Comparison of ENCODE assay signal across 8 cellular contexts in the genomic region with DNA sequence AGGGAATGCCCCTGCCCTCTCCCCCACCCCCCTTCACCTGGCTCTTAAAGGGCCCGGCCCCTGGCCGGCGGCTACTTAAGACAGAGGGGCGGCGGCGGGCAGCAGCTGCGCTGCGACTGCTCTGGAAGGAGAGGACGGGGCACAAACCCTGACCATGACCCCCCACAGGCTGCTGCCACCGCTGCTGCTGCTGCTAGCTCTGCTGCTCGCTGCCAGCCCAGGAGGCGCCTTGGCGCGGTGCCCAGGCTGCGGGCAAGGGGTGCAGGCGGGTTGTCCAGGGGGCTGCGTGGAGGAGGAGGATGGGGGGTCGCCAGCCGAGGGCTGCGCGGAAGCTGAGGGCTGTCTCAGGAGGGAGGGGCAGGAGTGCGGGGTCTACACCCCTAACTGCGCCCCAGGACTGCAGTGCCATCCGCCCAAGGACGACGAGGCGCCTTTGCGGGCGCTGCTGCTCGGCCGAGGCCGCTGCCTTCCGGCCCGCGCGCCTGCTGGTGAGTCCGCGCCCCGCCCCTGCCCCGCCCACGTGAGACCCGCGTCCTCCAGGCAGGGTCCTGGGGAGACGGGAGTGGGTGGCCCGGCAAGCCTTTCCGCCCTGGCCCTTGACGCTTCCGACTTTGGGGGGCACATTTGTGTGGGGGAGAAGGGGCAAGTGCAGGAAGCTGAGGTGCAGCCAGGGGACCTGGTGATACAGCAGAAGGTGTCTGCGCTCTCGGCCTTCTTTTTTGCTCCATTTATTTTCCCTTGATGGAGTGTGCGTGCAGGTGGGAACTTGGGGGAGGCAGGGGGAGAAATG. TPM values are rescaled to one million over a fixed set of nuclear protein-coding genes. Genes with fewer than 3 reads are reported as not detected.
DNase-seq lines count a peak whose midpoint lies in the region; ATAC-seq and TF ChIP-seq lines count a peak whose summit lies in the region.

A gene with protein sequence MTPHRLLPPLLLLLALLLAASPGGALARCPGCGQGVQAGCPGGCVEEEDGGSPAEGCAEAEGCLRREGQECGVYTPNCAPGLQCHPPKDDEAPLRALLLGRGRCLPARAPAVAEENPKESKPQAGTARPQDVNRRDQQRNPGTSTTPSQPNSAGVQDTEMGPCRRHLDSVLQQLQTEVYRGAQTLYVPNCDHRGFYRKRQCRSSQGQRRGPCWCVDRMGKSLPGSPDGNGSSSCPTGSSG (plus strand): TSS at position 104 of the 790 bp plus-strand sequence. CDS start 51 bp downstream, at position 155.

- H3K36me3 Mint-ChIP-seq in CD4-positive, CD25-positive, alpha-beta regulatory T cell = no peaks in the 10 kb centered on the region
- H3K36me3 Mint-ChIP-seq in neural progenitor cell = no peaks in the 10 kb centered on the region

- ATAC-seq in CD4-positive, CD25-positive, alpha-beta regulatory T cell (ENCODE audit: low read depth in 2 of 2) = peak; percentile 56 to 62
- no peak for ATAC-seq in GM18861 (IDR thresholded peaks at IDR 0.05; ENCODE audit: unreplicated experiment)

- peaks cover 0 to 4% (median 0%) of the 10 kb centered on the region in 7 donors for H3K9me3 Mint-ChIP-seq in CD4-positive, CD25-positive, alpha-beta regulatory T cell
- no peaks in the 10 kb centered on the region for H3K9me3 Mint-ChIP-seq in neural progenitor cell

- no peaks in the 10 kb centered on the region for H3K79me2 ChIP-seq in OCI-LY7 (ENCODE audit: insufficient read depth, low read depth, low read length)
- H3K79me2 ChIP-seq in neural progenitor cell (ENCODE audit: low read depth) = no peaks in the 10 kb centered on the region

- no peaks in the 10 kb centered on the region for H3K9me3 ChIP-seq in CD4-positive, CD25-positive, alpha-beta regulatory T cell (ENCODE audit: control insufficient read depth in 2 of 2, low read length in 2 of 2)
- no peaks in the 10 kb centered on the region for H3K9me3 ChIP-seq in HAP-1
- H3K9me3 ChIP-seq in OCI-LY7 (ENCODE audit: low read length) = no peaks in the 10 kb centered on the region
- no peaks in the 10 kb centered on the region for H3K9me3 ChIP-seq in neural progenitor cell (ENCODE audit: low read depth)
- no peaks in the 10 kb centered on the region for H3K9me3 ChIP-seq in thyroid gland

- H3K9ac ChIP-seq in neural progenitor cell = no peak within 1 kb of the TSS

- no peaks in the 10 kb centered on the region for H3K9me2 ChIP-seq in OCI-LY7 (ENCODE audit: insufficient read depth, low read length)

- peaks cover 13% of the 10 kb centered on the region for H3F3A ChIP-seq in neural progenitor cell (ENCODE audit: low read depth)

- no peak within 1 kb of the TSS for H3K27ac ChIP-seq in CD4-positive, CD25-positive, alpha-beta regulatory T cell (ENCODE audit: insufficient read depth, low read length, poor library complexity, severe bottlenecking)
- H3K27ac ChIP-seq in OCI-LY7 (ENCODE audit: low read depth, low read length, poor library complexity, severe bottlenecking) (no peak within 1 kb of the TSS), neural progenitor cell (no peak within 1 kb of the TSS), thyroid gland (peak within 1 kb of the TSS; percentile 59 to 76 (median 72))

- peak within 1 kb of the TSS; percentile 62; the same call in 1 of the 2 replicates for H2AFZ ChIP-seq in OCI-LY7 (ENCODE audit: low read length)
- peak within 1 kb of the TSS; percentile 70 for H2AFZ ChIP-seq in neural progenitor cell (replicated peaks)

- H3K27me3 ChIP-seq in CD4-positive, CD25-positive, alpha-beta regulatory T cell (ENCODE audit: control insufficient read depth, insufficient read depth, low read length) = peaks cover 4% of the 10 kb centered on the region
- H3K27me3 ChIP-seq in HAP-1 (ENCODE audit: low read depth) (no peaks in the 10 kb centered on the region), neural progenitor cell (peaks cover 43% of the 10 kb centered on the region), thyroid gland (no peaks in the 10 kb centered on the region)

- H3K27me3 Mint-ChIP-seq in CD4-positive, CD25-positive, alpha-beta regulatory T cell = peaks cover 25% of the 10 kb centered on the region
- H3K27me3 Mint-ChIP-seq in neural progenitor cell (ENCODE audit: insufficient read depth, low read depth) = peaks cover 47% of the 10 kb centered on the region

- no peak for TF ChIP-seq POLR2A in thyroid gland (IDR thresholded peaks at IDR 0.05)

- no peak within 1 kb of the TSS for H3K4me3 ChIP-seq in CD4-positive, CD25-positive, alpha-beta regulatory T cell (ENCODE audit: low read depth, low read length)
- H3K4me3 ChIP-seq in HAP-1 (peak within 1 kb of the TSS; percentile 45), OCI-LY7 (ENCODE audit: low read depth, low read length, poor library complexity, severe bottlenecking) (peak within 1 kb of the TSS; percentile 57), fibroblast of villous mesenchyme (ENCODE audit: low read depth, low read length) (peak within 1 kb of the TSS; percentile 71), neural progenitor cell (peak within 1 kb of the TSS; percentile 72), thyroid gland (replicated peaks in 1 of 3) (peak within 1 kb of the TSS in 2 of 3 donors; percentile 17 to 40)

- H4K20me1 ChIP-seq in OCI-LY7 (ENCODE audit: insufficient read depth, low read length) (no peaks in the 10 kb centered on the region), neural progenitor cell (ENCODE audit: low read depth) (no peaks in the 10 kb centered on the region)

- WGBS in thyroid gland, 2 donors = 5 to 11% methylated on average over 19 of the region's 51 CpGs

- H3K27ac Mint-ChIP-seq in CD4-positive, CD25-positive, alpha-beta regulatory T cell = peak within 1 kb of the TSS in 2 of 3 donors; percentile 56 to 85
- H3K27ac Mint-ChIP-seq in neural progenitor cell = no peak within 1 kb of the TSS

- H3K4me3 Mint-ChIP-seq in CD4-positive, CD25-positive, alpha-beta regulatory T cell = peak within 1 kb of the TSS; percentile 54 to 89 (median 85)
- H3K4me3 Mint-ChIP-seq in neural progenitor cell = peak within 1 kb of the TSS; percentile 82

- no peaks in the 10 kb centered on the region for H3K36me3 ChIP-seq in CD4-positive, CD25-positive, alpha-beta regulatory T cell (ENCODE audit: control insufficient read depth, insufficient read depth, low read length)
- H3K36me3 ChIP-seq in HAP-1 (replicated peaks) = no peaks in the 10 kb centered on the region
- no peaks in the 10 kb centered on the region for H3K36me3 ChIP-seq in OCI-LY7 (ENCODE audit: insufficient read depth, low read length)
- H3K36me3 ChIP-seq in neural progenitor cell = no peaks in the 10 kb centered on the region
- H3K36me3 ChIP-seq in thyroid gland = no peaks in the 10 kb centered on the region

- intact Hi-C loops in OCI-LY7 (cut with micrococcal nuclease; ENCODE audit: unreplicated experiment) (no loop called here), thyroid gland (cut with DNase I) (loop anchor here (2.0 kb wide), 1 partner anchor 33 kb away; no protein-coding TSS in a partner anchor)

- H3K4me1 ChIP-seq in CD4-positive, CD25-positive, alpha-beta regulatory T cell (ENCODE audit: control insufficient read depth, insufficient read depth, low read length, poor library complexity, severe bottlenecking) = peaks cover 30% of the 10 kb centered on the region
- H3K4me1 ChIP-seq in HAP-1 = peaks cover 6% of the 10 kb centered on the region
- peaks cover 25% of the 10 kb centered on the region for H3K4me1 ChIP-seq in OCI-LY7 (ENCODE audit: insufficient read depth, low read length, poor library complexity, severe bottlenecking)
- peaks cover 21% of the 10 kb centered on the region for H3K4me1 ChIP-seq in neural progenitor cell
- peaks cover 13 to 34% of the 10 kb centered on the region in 2 donors for H3K4me1 ChIP-seq in thyroid gland

- peaks cover 0 to 28% (median 21%) of the 10 kb centered on the region in 4 donors for H3K4me1 Mint-ChIP-seq in CD4-positive, CD25-positive, alpha-beta regulatory T cell
- peaks cover 41% of the 10 kb centered on the region for H3K4me1 Mint-ChIP-seq in neural progenitor cell

- CTCF ChIA-PET in OCI-LY7 (lab: Charles Lee; ENCODE audit: unreplicated experiment) = interaction anchor here (0.6 to 0.9 kb wide), 2 partner anchors 31 to 45 kb away, joined by 3 to 4 read pairs; no protein-coding TSS in a partner anchor

- no TSS peak for BruUV-seq in OCI-LY7 (replicated peaks; lab: Mats Ljungman, UMichigan)

- peak; percentile 49 to 73 (median 49) for DNase-seq in CD4-positive, CD25-positive, alpha-beta regulatory T cell
- DNase-seq in HAP-1 (ENCODE audit: low spot score in 2 of 2) = peak; percentile 35 to 85
- DNase-seq in OCI-LY7 (ENCODE audit: low spot score) = peak; percentile 56
- DNase-seq in activated T-helper 9 cell treated with anti-CD3 and anti-CD28 coated beads, Interleukin-2, amount 50 U/mL, for 16 hours (ENCODE audit: low read depth) = peak; percentile 46
- peak; percentile 52 for DNase-seq in fibroblast of villous mesenchyme (ENCODE audit: low read depth)
- DNase-seq in neural progenitor cell (ENCODE audit: low spot score) = peak; percentile 74
- DNase-seq in thyroid gland = peak; percentile 56 to 59

- H3K4me2 ChIP-seq in OCI-LY7 (ENCODE audit: low read length) (peak within 1 kb of the TSS; percentile 68), neural progenitor cell (peak within 1 kb of the TSS; percentile 88)

- TF ChIP-seq CTCF in OCI-LY7 (conservative IDR thresholded peaks at IDR 0.05; ENCODE audit: low read length) (no peak), fibroblast of villous mesenchyme (IDR thresholded peaks at IDR 0.05; ENCODE audit: insufficient read depth, low read depth, low read length) (no peak), neural progenitor cell (IDR thresholded peaks at IDR 0.05) (no peak), thyroid gland (IDR thresholded peaks at IDR 0.05) (peak in 1 of 6 experiments; percentile 9)

- POLR2A ChIA-PET in OCI-LY7 (lab: Charles Lee) = interaction anchor here (0.6 to 1.4 kb wide), 6 partner anchors 19 to 341 kb away, joined by 3 to 4 read pairs (median 4); partner anchors contain the start of gene SPRYD3

- in situ Hi-C loops in HAP-1 (cut with MboI; ENCODE audit: low sequenced_read_pairs) = no loop called here

RNA-seq across cellular contexts. Expression of the gene that starts here (rescaled TPM):
- total RNA-seq in CD4-positive, CD25-positive, alpha-beta regulatory T cell = not detected
- under 1 TPM in 1 of 4 donors, not detected in 3; 0.84 TPM for polyA plus RNA-seq in CD4-positive, CD25-positive, alpha-beta regulatory T cell
- not detected in 2 replicates for total RNA-seq in OCI-LY7 (2014; rRNA removed; shearing (Covaris generic))
- total RNA-seq in OCI-LY7 (2022) = 1.2 and 2.9 TPM in 2 replicates
- total RNA-seq in fibroblast of villous mesenchyme = 277 and 396 TPM in 2 replicates
- 2.5 and 2.6 TPM in 2 replicates for total RNA-seq in neural progenitor cell (ENCODE audit: low replicate concordance)
- total RNA-seq in thyroid gland = 100 to 1,000 TPM in 3 of 4 donors, 10 to 100 TPM in 1; 76.6 to 363 (median 186) TPM

Comparison
In these comparisons a context has a peak if more than half of its experiments do, and no peak if none do; other contexts are left out.
1. RNA of the gene that starts here (total RNA-seq): 277 to 396 TPM in fibroblast of villous mesenchyme and 76.6 to 363 TPM in thyroid gland; 1.2 to 2.9 TPM in OCI-LY7, 2.5 to 2.6 TPM in neural progenitor cell and not detected in CD4-positive, CD25-positive, alpha-beta regulatory T cell (single experiment); every median in the first group is over 10 times any median in the second.
2. Peak in DNase-seq and ATAC-seq in CD4-positive, CD25-positive, alpha-beta regulatory T cell; RNA of the gene not detected or under 1 TPM.
3. H3K27ac ChIP-seq: peak in thyroid gland (3 of 3); none in CD4-positive, CD25-positive, alpha-beta regulatory T cell (single experiment), OCI-LY7 (single experiment) and neural progenitor cell (single experiment).
4. Peak in every context shown above with its lines, with median percentiles within 50 percentile points of each other: DNase-seq.